In genomic region chr1:231423648-231424047, GRCh38 we compare ENCODE assay signal across 13 cellular contexts. TPM values are rescaled to one million over a fixed set of nuclear protein-coding genes. Genes with fewer than 3 reads are reported as not detected.
DNase-seq lines count a peak whose midpoint lies in the region; ATAC-seq and TF ChIP-seq lines count a peak whose summit lies in the region.
"Had no signal": no experiment of that assay in that cellular context is flagged by ENCODE, and none has a peak within 500 bp of the region (broad histone marks: within the 10 kb centered on the region; RNA-seq: fewer than 3 reads in every experiment).

No MANE protein-coding gene starts in this region.

- POLR2A ChIA-PET in CD8-positive, alpha-beta T cell (lab: Charles Lee) = no interaction called here
- POLR2A ChIA-PET in naive thymus-derived CD8-positive, alpha-beta T cell (lab: Charles Lee) = interaction anchor here (0.8 to 1.2 kb wide), 2 partner anchors 104 to 108 kb away, joined by 3 read pairs; no protein-coding TSS in a partner anchor

- no peak overlapping the region for H3K4me3 ChIP-seq in CD8-positive, alpha-beta T cell (ENCODE audit: low read depth, low read length)

- DNase-seq in CD8-positive, alpha-beta T cell = no peak
- DNase-seq in HuH-7.5 (ENCODE audit: low spot score) (peak; percentile 61), dermis blood vessel endothelial cell (no peak)
- no peak for DNase-seq in naive thymus-derived CD8-positive, alpha-beta T cell
- no peak for DNase-seq in activated naive CD4-positive, alpha-beta T cell (lab: John Stamatoyannopoulos, UW)
- no peak for DNase-seq in activated CD8-positive, alpha-beta memory T cell treated with anti-CD3 and anti-CD28 coated beads, Interleukin-2, amount 10 ng/mL, durations not matched to agents 7 days and 5 days
- no peak for DNase-seq in stimulated activated naive CD8-positive, alpha-beta T cell treated with anti-CD3 and anti-CD28 coated beads, Interleukin-15, Interleukin-2, amounts not matched to agents 100 U/mL and 50 U/mL, for 24 hours
- DNase-seq: activated CD4-positive, alpha-beta T cell treated with anti-CD3 and anti-CD28 coated beads, Interleukin-2, amount 50 U/mL, for 48 hours; adrenal gland; erythroblast; NCI-H1048 had no signal

- no peaks in the 10 kb centered on the region for H3K9me3 Mint-ChIP-seq in CD8-positive, alpha-beta T cell
- H3K9me3 Mint-ChIP-seq in naive thymus-derived CD8-positive, alpha-beta T cell = no peaks in the 10 kb centered on the region
- no peaks in the 10 kb centered on the region for H3K9me3 Mint-ChIP-seq in activated CD8-positive, alpha-beta memory T cell treated with anti-CD3 and anti-CD28 coated beads, Interleukin-2, amount 10 ng/mL, durations not matched to agents 7 days and 5 days (ENCODE audit: low read depth)

- peaks cover 25% of the 10 kb centered on the region for H3K4me1 ChIP-seq in CD8-positive, alpha-beta T cell (ENCODE audit: insufficient read depth, low read length)

- intact Hi-C loops in CD8-positive, alpha-beta T cell (cut with DNase I, micrococcal nuclease) = loop anchor here (2.0 to 10.0 kb wide), 7 partner anchors 46 to 449 kb away; partner anchors contain the start of genes ARV1 (in 2 of the 2), TTC13 (in 2 of the 2), DISC1 (in 1 of the 2) and FAM89A (in 1 of the 2)

- ATAC-seq in CD8-positive, alpha-beta T cell = no peak
- ATAC-seq in naive thymus-derived CD8-positive, alpha-beta T cell = no peak
- no peak for ATAC-seq in activated CD8-positive, alpha-beta memory T cell treated with anti-CD3 and anti-CD28 coated beads, Interleukin-2, amount 10 ng/mL, durations not matched to agents 7 days and 5 days
- no peak for ATAC-seq in stimulated activated naive CD8-positive, alpha-beta T cell treated with anti-CD3 and anti-CD28 coated beads, Interleukin-15, Interleukin-2, amounts not matched to agents 100 U/mL and 50 U/mL, for 24 hours
- ATAC-seq: sciatic nerve had no signal

- no peaks in the 10 kb centered on the region for H3K9me3 ChIP-seq in CD8-positive, alpha-beta T cell (ENCODE audit: low read length)
- H3K9me3 ChIP-seq: adrenal gland had no signal

- peaks cover 6% of the 10 kb centered on the region for H3K36me3 Mint-ChIP-seq in CD8-positive, alpha-beta T cell
- peaks cover 0 to 7% (median 0%) of the 10 kb centered on the region in 3 donors for H3K36me3 Mint-ChIP-seq in naive thymus-derived CD8-positive, alpha-beta T cell
- peaks cover 10% of the 10 kb centered on the region for H3K36me3 Mint-ChIP-seq in activated CD8-positive, alpha-beta memory T cell treated with anti-CD3 and anti-CD28 coated beads, Interleukin-2, amount 10 ng/mL, durations not matched to agents 7 days and 5 days

- no peak overlapping the region for H3K27ac ChIP-seq in CD8-positive, alpha-beta T cell (ENCODE audit: low read depth, low read length)
- H3K27ac ChIP-seq in VCaP = peak overlapping the region; percentile 95; the same call in 1 of the 2 replicates

- CTCF ChIA-PET in CD8-positive, alpha-beta T cell (lab: Charles Lee) = interaction anchor here (0.8 kb wide), 1 partner anchor 85 kb away, joined by 3 read pairs; the partner anchor contains the start of gene SPRTN
- CTCF ChIA-PET in activated CD8-positive, alpha-beta memory T cell treated with anti-CD3 and anti-CD28 coated beads, Interleukin-2, amount 10 ng/mL, durations not matched to agents 7 days and 5 days (lab: Charles Lee) = no interaction called here

- peaks cover 33% of the 10 kb centered on the region for H3K4me1 Mint-ChIP-seq in CD8-positive, alpha-beta T cell (ENCODE audit: low read depth)
- peaks cover 21 to 36% (median 31%) of the 10 kb centered on the region in 4 donors for H3K4me1 Mint-ChIP-seq in naive thymus-derived CD8-positive, alpha-beta T cell
- peaks cover 26% of the 10 kb centered on the region for H3K4me1 Mint-ChIP-seq in activated CD8-positive, alpha-beta memory T cell treated with anti-CD3 and anti-CD28 coated beads, Interleukin-2, amount 10 ng/mL, durations not matched to agents 7 days and 5 days

- H3K27ac Mint-ChIP-seq in CD8-positive, alpha-beta T cell = no peak overlapping the region
- peak overlapping the region in 2 of 10 donors; percentile 90 for H3K27ac Mint-ChIP-seq in naive thymus-derived CD8-positive, alpha-beta T cell
- H3K27ac Mint-ChIP-seq in activated CD8-positive, alpha-beta memory T cell treated with anti-CD3 and anti-CD28 coated beads, Interleukin-2, amount 10 ng/mL, durations not matched to agents 7 days and 5 days = no peak overlapping the region

- H3K36me3 ChIP-seq in CD8-positive, alpha-beta T cell (ENCODE audit: insufficient read depth, low read length) = no peaks in the 10 kb centered on the region
- H3K36me3 ChIP-seq: adrenal gland had no signal

- H3K27me3 Mint-ChIP-seq in CD8-positive, alpha-beta T cell (ENCODE audit: low read depth) = peaks cover 3% of the 10 kb centered on the region
- peaks cover 0 to under 1% (median 0%) of the 10 kb centered on the region in 5 donors for H3K27me3 Mint-ChIP-seq in naive thymus-derived CD8-positive, alpha-beta T cell
- peaks cover 24% of the 10 kb centered on the region for H3K27me3 Mint-ChIP-seq in activated CD8-positive, alpha-beta memory T cell treated with anti-CD3 and anti-CD28 coated beads, Interleukin-2, amount 10 ng/mL, durations not matched to agents 7 days and 5 days

- TF ChIP-seq CTCF in CD8-positive, alpha-beta T cell (IDR thresholded peaks at IDR 0.05) = no peak
- no peak for TF ChIP-seq CTCF in VCaP (conservative IDR thresholded peaks at IDR 0.05)

- H3K4me3 Mint-ChIP-seq in CD8-positive, alpha-beta T cell = peak overlapping the region; percentile 85
- H3K4me3 Mint-ChIP-seq in naive thymus-derived CD8-positive, alpha-beta T cell = peak overlapping the region in 7 of 10 donors; percentile 80 to 92 (median 89)
- no peak overlapping the region for H3K4me3 Mint-ChIP-seq in activated CD8-positive, alpha-beta memory T cell treated with anti-CD3 and anti-CD28 coated beads, Interleukin-2, amount 10 ng/mL, durations not matched to agents 7 days and 5 days

- no peaks in the 10 kb centered on the region for H3K27me3 ChIP-seq in CD8-positive, alpha-beta T cell (ENCODE audit: insufficient read depth, low read length)
- H3K27me3 ChIP-seq: adrenal gland had no signal

RNA-seq across cellular contexts. Expression of gene EGLN1, which starts 1.6 kb away (rescaled TPM):
- 10 to 100 TPM in 1 of 2 experiments, 1 to 10 TPM in 1; 8.5 to 12.2 TPM for total RNA-seq in CD8-positive, alpha-beta T cell
- 10 to 100 TPM; 32.1 to 32.7 TPM for total RNA-seq in naive thymus-derived CD8-positive, alpha-beta T cell
- polyA plus RNA-seq in naive thymus-derived CD8-positive, alpha-beta T cell = 10 to 100 TPM; 17.8 to 27.3 (median 22.8) TPM
- 10 to 100 TPM; 22.3 to 30.1 TPM for total RNA-seq in activated CD8-positive, alpha-beta memory T cell treated with anti-CD3 and anti-CD28 coated beads, Interleukin-2, amount 10 ng/mL, durations not matched to agents 7 days and 5 days
- total RNA-seq in dermis blood vessel endothelial cell = 125 and 129 TPM in 2 replicates
